25 cellular contexts compared by ENCODE assay signal in the genomic region with DNA sequence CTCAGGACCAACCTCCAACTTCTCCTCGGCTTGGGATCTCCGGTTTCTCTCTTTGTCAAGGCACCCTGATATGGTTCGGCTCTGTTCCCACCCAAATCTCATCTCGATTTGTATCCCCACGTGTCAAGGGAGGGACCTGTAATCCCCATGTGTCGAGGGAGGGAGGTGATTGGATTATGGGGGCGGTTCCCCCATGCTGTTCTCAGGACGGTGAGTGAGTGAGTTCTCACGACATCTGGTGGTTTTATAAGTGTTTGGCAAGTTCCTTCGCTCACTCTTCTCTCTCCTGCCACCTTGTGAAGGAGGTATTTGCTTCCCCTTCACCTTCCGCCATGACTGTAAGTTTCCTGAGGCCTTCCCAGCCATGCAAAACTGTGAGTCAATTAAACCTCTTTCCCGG.
"Had no signal": no experiment of that assay in that cellular context is flagged by ENCODE, and none has a peak within 500 bp of the region (broad histone marks: within the 10 kb centered on the region; RNA-seq: fewer than 3 reads in every experiment).

No MANE protein-coding gene starts in this region.

- ATAC-seq: activated CD8-positive, alpha-beta memory T cell treated with anti-CD3 and anti-CD28 coated beads, Interleukin-2, amount 10 ng/mL, durations not matched to agents 7 days and 5 days; SK-N-SH treated with all-trans-retinoic acid at 6 μM for 48 hours; WTC11 had no signal

- H3K4me3 ChIP-seq: breast epithelium, SJSA1 had no signal

- H3K27me3 ChIP-seq: breast epithelium, SJSA1 had no signal

- H3K9me3 ChIP-seq: breast epithelium, SJSA1 had no signal

- H3K27ac ChIP-seq: breast epithelium, SJSA1 had no signal

- H3K36me3 ChIP-seq: breast epithelium, SJSA1 had no signal

- DNase-seq: activated CD4-positive, alpha-beta T cell treated with anti-CD3 and anti-CD28 coated beads for 1 hour; activated CD4-positive, alpha-beta T cell treated with anti-CD3 and anti-CD28 coated beads, Interleukin-2, amount 10 ng/mL, durations not matched to agents 24 days and 14 days; activated CD4-positive, alpha-beta T cell treated with anti-CD3 and anti-CD28 coated beads, Interleukin-2, amount 50 U/mL, for 48 hours; activated CD8-positive, alpha-beta memory T cell treated with anti-CD3 and anti-CD28 coated beads, Interleukin-2, amount 10 ng/mL, durations not matched to agents 7 days and 5 days; activated effector memory CD4-positive, alpha-beta T cell treated with Interleukin-2 at 50 U/mL for 16 hours; activated naive CD4-positive, alpha-beta T cell; activated T-cell treated with anti-CD3 and anti-CD28 coated beads, Interleukin-2, amount 50 U/mL, for 24 hours; aorta; caudate nucleus; Kasumi-1; KBM-7; NCI-H1105 treated with DMSO at 0.1 percent for 48 hours; NCI-H1436 treated with DMSO at 0.1 percent for 48 hours; NCI-H187; NCI-H2081; NCI-H446; NCI-H526; NCI-H774; NK-92 treated with Interleukin-12 subunit alpha and Interleukin-12 subunit beta, amount 100 ng/mL, for 24 hours; SHP77; SW 1271 had no signal
